ENCODE assay signal across 25 cellular contexts in the genomic region with DNA sequence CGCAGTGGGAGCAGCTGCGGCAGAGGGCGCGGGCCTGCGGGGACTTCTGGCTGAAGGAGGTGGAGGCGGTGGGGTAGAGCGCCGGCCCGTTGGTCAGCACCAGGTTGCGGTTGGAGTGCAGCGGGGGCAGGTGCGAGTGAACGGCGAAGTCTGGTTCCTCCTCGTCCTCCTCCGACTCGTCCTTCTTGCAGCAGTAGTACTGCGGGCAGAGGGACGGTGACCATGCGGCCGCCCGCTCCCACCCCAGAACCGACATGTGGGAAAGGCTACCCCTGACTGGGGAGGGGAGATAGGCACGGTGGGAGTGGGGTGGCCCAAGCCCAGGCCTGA. TPM values are rescaled to one million over a fixed set of nuclear protein-coding genes. Genes with fewer than 3 reads are reported as not detected.
"Had no signal": no experiment of that assay in that cellular context is flagged by ENCODE, and none has a peak within 500 bp of the region (broad histone marks: within the 10 kb centered on the region; RNA-seq: fewer than 3 reads in every experiment).

No MANE protein-coding gene starts in this region.

- H3K36me3 ChIP-seq: esophagus muscularis mucosa, gastroesophageal sphincter, left ventricle myocardium inferior, lower lobe of right lung, prostate gland, right lobe of liver, thoracic aorta, transverse colon had no signal

- H3K79me2 ChIP-seq: parathyroid adenoma had no signal

- H3K27me3 ChIP-seq: right lobe of liver had no signal

- H3K27ac ChIP-seq: epithelial cell of prostate, esophagus muscularis mucosa, gastroesophageal sphincter, left ventricle myocardium inferior, lower lobe of right lung, parathyroid adenoma, prostate gland, right lobe of liver, thoracic aorta, transverse colon had no signal

- H2AFZ ChIP-seq: parathyroid adenoma had no signal

- H3K9me3 ChIP-seq: esophagus muscularis mucosa, gastroesophageal sphincter, left ventricle myocardium inferior, lower lobe of right lung, prostate gland, right lobe of liver, thoracic aorta, transverse colon had no signal

- H3K9ac ChIP-seq: parathyroid adenoma had no signal

- DNase-seq: effector memory CD4-positive, alpha-beta T cell; glutamatergic neuron; immature natural killer cell; left ventricle myocardium inferior; lower lobe of right lung; midbrain; right lobe of liver; stimulated activated CD4-positive, alpha-beta T cell treated with anti-CD3 and anti-CD28 coated beads, Interleukin-15, amount 100 ng/mL, for 24 hours; stimulated activated CD4-positive, alpha-beta T cell treated with anti-CD3 and anti-CD28 coated beads, Interleukin-1b, Interleukin-23, amount 100 ng/mL, for 48 hours; stimulated activated CD4-positive, alpha-beta T cell treated with anti-CD3 and anti-CD28 coated beads, Interleukin-4, amount 100 ng/mL, for 24 hours; stimulated activated naive CD8-positive, alpha-beta T cell treated with anti-CD3 and anti-CD28 coated beads, Interleukin-15, amount 100 ng/mL, for 72 hours; transverse colon had no signal

- ATAC-seq: gastroesophageal sphincter; lower lobe of right lung; natural killer cell treated with Interleukin-12 subunit alpha and Interleukin-12 subunit beta and Interleukin-15 and Interleukin-18, amount 100 ng/mL, for 72 hours; right lobe of liver had no signal

- H3K4me1 ChIP-seq: parathyroid adenoma, prostate gland, right lobe of liver had no signal

- H3K4me3 ChIP-seq: esophagus muscularis mucosa, gastroesophageal sphincter, left ventricle myocardium inferior, lower lobe of right lung, prostate gland, right lobe of liver, thoracic aorta, transverse colon had no signal

RNA-seq across cellular contexts. Expression of a gene that starts 30.0 kb away (rescaled TPM):
- total RNA-seq: esophagus muscularis mucosa; fibroblast of villous mesenchyme; gastroesophageal sphincter; left ventricle myocardium inferior; lower lobe of right lung; natural killer cell treated with Interleukin-12 subunit alpha and Interleukin-12 subunit beta and Interleukin-15 and Interleukin-18, amount 100 ng/mL, for 72 hours; omental fat pad; renal cortical epithelial cell; subcutaneous adipose tissue; thoracic aorta had no signal
- polyA plus RNA-seq: immature natural killer cell, keratinocyte had no signal

RNA-seq across cellular contexts. Expression of a gene that starts 44.7 kb away (rescaled TPM):
- total RNA-seq: natural killer cell treated with Interleukin-12 subunit alpha and Interleukin-12 subunit beta and Interleukin-15 and Interleukin-18, amount 100 ng/mL, for 72 hours had no signal
- polyA plus RNA-seq: immature natural killer cell, keratinocyte had no signal

RNA-seq across cellular contexts. Expression of a gene that starts 54.4 kb away (rescaled TPM):
- total RNA-seq: esophagus muscularis mucosa; fibroblast of villous mesenchyme; gastroesophageal sphincter; left ventricle myocardium inferior; lower lobe of right lung; natural killer cell treated with Interleukin-12 subunit alpha and Interleukin-12 subunit beta and Interleukin-15 and Interleukin-18, amount 100 ng/mL, for 72 hours; omental fat pad; prostate gland; renal cortical epithelial cell; right lobe of liver; subcutaneous adipose tissue; thoracic aorta; transverse colon had no signal
- polyA plus RNA-seq: immature natural killer cell, keratinocyte, urinary bladder had no signal

RNA-seq across cellular contexts. Expression of a gene that starts 57.0 kb away (rescaled TPM):
- total RNA-seq: fibroblast of villous mesenchyme; gastroesophageal sphincter; left ventricle myocardium inferior; lower lobe of right lung; natural killer cell treated with Interleukin-12 subunit alpha and Interleukin-12 subunit beta and Interleukin-15 and Interleukin-18, amount 100 ng/mL, for 72 hours; prostate gland; renal cortical epithelial cell; subcutaneous adipose tissue; thoracic aorta; transverse colon had no signal
- polyA plus RNA-seq: immature natural killer cell, keratinocyte had no signal
